13 cellular contexts compared by ENCODE assay signal in the genomic region with DNA sequence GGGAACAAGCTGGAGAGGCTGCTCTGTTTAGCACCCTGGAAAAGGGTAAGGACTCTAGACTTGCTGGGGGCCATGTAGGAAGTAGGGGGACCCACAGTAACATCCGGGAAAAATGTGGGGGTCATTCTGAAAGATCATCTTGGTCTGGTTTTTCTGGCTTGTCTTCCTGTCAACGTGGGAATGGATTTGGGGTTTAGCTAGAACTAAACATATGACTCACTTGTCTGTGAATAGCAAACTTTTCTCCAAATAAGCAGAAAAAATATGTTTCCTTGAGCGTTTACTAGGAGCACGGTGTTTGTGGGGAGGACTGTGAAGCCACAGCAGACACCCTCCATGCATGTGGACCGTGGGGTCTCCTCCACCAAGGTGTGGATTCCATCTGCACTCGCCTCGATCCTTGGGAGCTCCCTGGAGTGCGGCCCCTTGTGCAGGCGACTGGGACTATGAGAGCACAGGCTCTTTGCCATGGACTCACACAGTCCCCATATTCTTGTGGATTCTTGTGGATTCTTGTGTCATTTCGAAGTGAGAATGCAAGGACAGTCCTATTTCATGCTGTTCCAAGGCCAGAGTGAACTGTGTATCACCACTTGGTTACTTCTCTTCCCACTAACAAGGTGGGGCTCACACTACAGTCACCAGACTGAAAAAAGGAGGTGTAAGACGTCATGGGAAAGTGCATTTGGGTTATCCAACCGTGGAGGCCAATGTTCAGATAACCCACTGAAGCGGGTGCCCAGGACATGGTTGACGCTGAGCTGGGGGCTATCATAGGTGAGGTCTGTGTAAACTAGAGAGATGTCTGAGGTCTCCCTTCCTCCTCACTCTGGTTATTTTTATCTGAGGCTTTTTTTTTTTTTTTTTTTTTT. TPM values are rescaled to one million over a fixed set of nuclear protein-coding genes. Genes with fewer than 3 reads are reported as not detected.
A peak's percentile ranks its signal among the peaks of the same experiment; 100 is the strongest.
DNase-seq lines count a peak whose midpoint lies in the region; ATAC-seq and TF ChIP-seq lines count a peak whose summit lies in the region.
"Had no signal": no experiment of that assay in that cellular context is flagged by ENCODE, and none has a peak within 500 bp of the region (broad histone marks: within the 10 kb centered on the region; RNA-seq: fewer than 3 reads in every experiment).

No MANE protein-coding gene starts in this region.

- DNase-seq in fibroblast of peridontal ligament (ENCODE audit: extremely low read depth) (peak; percentile 53), uterus (no peak), body of pancreas (no peak), dermis blood vessel endothelial cell (no peak)
- DNase-seq in CD8-positive, alpha-beta T cell = no peak
- DNase-seq: NCI-H69, T-cell had no signal

- no peak overlapping the region for H3K4me3 Mint-ChIP-seq in CD8-positive, alpha-beta T cell
- H3K4me3 Mint-ChIP-seq: T-cell had no signal

- H3K36me3 ChIP-seq in uterus = no peaks in the 10 kb centered on the region
- H3K36me3 ChIP-seq in body of pancreas (replicated peaks in 1 of 2; ENCODE audit: insufficient read depth in 1 of 2, low read depth in 2 of 2) = no peaks in the 10 kb centered on the region
- no peaks in the 10 kb centered on the region for H3K36me3 ChIP-seq in CD8-positive, alpha-beta T cell (ENCODE audit: insufficient read depth, low read length)

- peak; percentile 68 for ATAC-seq in GM19351 (IDR thresholded peaks at IDR 0.05; ENCODE audit: unreplicated experiment)
- peak; percentile 70 for ATAC-seq in HG03575 (IDR thresholded peaks at IDR 0.05; ENCODE audit: extremely low read depth, insufficient number of reproducible peaks, low FRiP score, unreplicated experiment)
- ATAC-seq in body of pancreas = no peak
- no peak for ATAC-seq in CD8-positive, alpha-beta T cell
- ATAC-seq: T-cell had no signal

- peaks cover 12% of the 10 kb centered on the region for H3K9me3 Mint-ChIP-seq in CD8-positive, alpha-beta T cell

- POLR2A ChIA-PET in CD8-positive, alpha-beta T cell (lab: Charles Lee) = no interaction called here

- TF ChIP-seq POLR2A in uterus (IDR thresholded peaks at IDR 0.05) = no peak
- TF ChIP-seq POLR2A in body of pancreas (IDR thresholded peaks at IDR 0.05) = no peak

- 74 to 87% methylated on average over 14 of the region's 14 CpGs for WGBS in body of pancreas, 2 donors

- peaks cover 3% of the 10 kb centered on the region for H3K27me3 Mint-ChIP-seq in CD8-positive, alpha-beta T cell (ENCODE audit: low read depth)

- H3K27ac ChIP-seq in uterus (peak overlapping the region; percentile 15 to 50), body of pancreas (no peak overlapping the region)
- no peak overlapping the region for H3K27ac ChIP-seq in CD8-positive, alpha-beta T cell (ENCODE audit: low read depth, low read length)

- H3K27me3 ChIP-seq in uterus (no peaks in the 10 kb centered on the region), body of pancreas (no peaks in the 10 kb centered on the region)
- H3K27me3 ChIP-seq in CD8-positive, alpha-beta T cell (ENCODE audit: insufficient read depth, low read length) = no peaks in the 10 kb centered on the region

- CTCF ChIA-PET in CD8-positive, alpha-beta T cell (lab: Charles Lee) = no interaction called here

- H3K27ac Mint-ChIP-seq in CD8-positive, alpha-beta T cell = no peak overlapping the region
- H3K27ac Mint-ChIP-seq: T-cell had no signal

- H3K36me3 Mint-ChIP-seq in CD8-positive, alpha-beta T cell = no peaks in the 10 kb centered on the region

- no peaks in the 10 kb centered on the region for H3K4me1 ChIP-seq in uterus
- peaks cover 9% of the 10 kb centered on the region for H3K4me1 ChIP-seq in body of pancreas
- H3K4me1 ChIP-seq in CD8-positive, alpha-beta T cell (ENCODE audit: insufficient read depth, low read length) = no peaks in the 10 kb centered on the region

- H3K4me1 Mint-ChIP-seq in CD8-positive, alpha-beta T cell (ENCODE audit: low read depth) = no peaks in the 10 kb centered on the region
- H3K4me1 Mint-ChIP-seq: T-cell had no signal

- intact Hi-C loops in uterus (cut with DNase I; ENCODE audit: low total_unique reads) = no loop called here
- intact Hi-C loops in body of pancreas (cut with DNase I) = no loop called here
- intact Hi-C loops in CD8-positive, alpha-beta T cell (cut with DNase I, micrococcal nuclease) = no loop called here

- H3K4me3 ChIP-seq in uterus = no peak overlapping the region
- H3K4me3 ChIP-seq in body of pancreas = no peak overlapping the region
- H3K4me3 ChIP-seq in CD8-positive, alpha-beta T cell (ENCODE audit: low read depth, low read length) = no peak overlapping the region

- H3K9me3 ChIP-seq in uterus (no peaks in the 10 kb centered on the region), body of pancreas (no peaks in the 10 kb centered on the region)
- peaks cover 5% of the 10 kb centered on the region for H3K9me3 ChIP-seq in CD8-positive, alpha-beta T cell (ENCODE audit: low read length)

- TF ChIP-seq CTCF in uterus (IDR thresholded peaks at IDR 0.05) (no peak), body of pancreas (IDR thresholded peaks at IDR 0.05) (no peak)
- TF ChIP-seq CTCF in CD8-positive, alpha-beta T cell (IDR thresholded peaks at IDR 0.05) = no peak

RNA-seq across cellular contexts. Expression of gene PGPEP1L, which starts 25.5 kb away (rescaled TPM):
- total RNA-seq in uterus (under 1 TPM in 1 of 4 donors, not detected in 3; 0.40 TPM), body of pancreas (not detected), dermis blood vessel endothelial cell (not detected in 2 replicates)
- total RNA-seq in CD8-positive, alpha-beta T cell = not detected
- total RNA-seq: activated CD8-positive, alpha-beta memory T cell treated with anti-CD3 and anti-CD28 coated beads for 36 hours; endothelial cell of umbilical vein; left lobe of liver; MCF 10A; T-cell had no signal

Comparison
In these comparisons a context has a peak if more than half of its experiments do, and no peak if none do; other contexts are left out.
1. ATAC-seq: peak in GM19351 (single experiment) and HG03575 (single experiment); none in body of pancreas (single experiment) and CD8-positive, alpha-beta T cell (single experiment).
2. H3K27ac ChIP-seq: peak in uterus (2 of 2); none in body of pancreas (0 of 4) and CD8-positive, alpha-beta T cell (single experiment).